ENCODE assay signal across 9 cellular contexts in genomic region chr17:1713160-1713877, GRCh38. TPM values are rescaled to one million over a fixed set of nuclear protein-coding genes. Genes with fewer than 3 reads are reported as not detected.
A peak's percentile ranks its signal among the peaks of the same experiment; 100 is the strongest.
DNase-seq lines count a peak whose midpoint lies in the region; ATAC-seq and TF ChIP-seq lines count a peak whose summit lies in the region.
"Had no signal": no experiment of that assay in that cellular context is flagged by ENCODE, and none has a peak within 500 bp of the region (broad histone marks: within the 10 kb centered on the region; RNA-seq: fewer than 3 reads in every experiment).

No MANE protein-coding gene starts in this region.

- no peak overlapping the region for H2AFZ ChIP-seq in neural progenitor cell (replicated peaks)

- no peak for ATAC-seq in central memory CD8-positive, alpha-beta T cell (replicated peaks; ENCODE audit: extremely low read depth, poor library complexity, severe bottlenecking)

- peaks cover 19% of the 10 kb centered on the region for H3K36me3 Mint-ChIP-seq in central memory CD8-positive, alpha-beta T cell (ENCODE audit: insufficient read depth)
- no peaks in the 10 kb centered on the region for H3K36me3 Mint-ChIP-seq in neural progenitor cell

- H3F3A ChIP-seq in neural progenitor cell (ENCODE audit: low read depth): peaks cover 52% of the 10 kb centered on the region

- no peaks in the 10 kb centered on the region for H3K79me2 ChIP-seq in neural progenitor cell (ENCODE audit: low read depth)

- no peaks in the 10 kb centered on the region for H3K36me3 ChIP-seq in neural progenitor cell

- H3K9me3 ChIP-seq in neural progenitor cell (ENCODE audit: low read depth): no peaks in the 10 kb centered on the region

- H3K27ac ChIP-seq in neural progenitor cell: no peak overlapping the region

- H3K4me2 ChIP-seq in neural progenitor cell: peak overlapping the region; percentile 91

- peaks cover 41% of the 10 kb centered on the region for H3K4me1 Mint-ChIP-seq in central memory CD8-positive, alpha-beta T cell
- peaks cover 34% of the 10 kb centered on the region for H3K4me1 Mint-ChIP-seq in neural progenitor cell

- H3K27me3 ChIP-seq in neural progenitor cell: peaks cover 33% of the 10 kb centered on the region

- no peak for TF ChIP-seq CTCF in neural progenitor cell (IDR thresholded peaks at IDR 0.05)

- peaks cover 36% of the 10 kb centered on the region for H3K4me1 ChIP-seq in neural progenitor cell

- H3K9me3 Mint-ChIP-seq in central memory CD8-positive, alpha-beta T cell: no peaks in the 10 kb centered on the region
- H3K9me3 Mint-ChIP-seq in neural progenitor cell: no peaks in the 10 kb centered on the region

- no peaks in the 10 kb centered on the region for H3K27me3 Mint-ChIP-seq in central memory CD8-positive, alpha-beta T cell
- peaks cover 5% of the 10 kb centered on the region for H3K27me3 Mint-ChIP-seq in neural progenitor cell (ENCODE audit: insufficient read depth, low read depth)

- H3K27ac Mint-ChIP-seq in central memory CD8-positive, alpha-beta T cell (ENCODE audit: low read depth): no peak overlapping the region
- H3K27ac Mint-ChIP-seq in neural progenitor cell: no peak overlapping the region

- H3K9ac ChIP-seq in neural progenitor cell: no peak overlapping the region

- H4K20me1 ChIP-seq in neural progenitor cell (ENCODE audit: low read depth): peaks cover 16% of the 10 kb centered on the region

- peak overlapping the region; percentile 94 for H3K4me3 Mint-ChIP-seq in central memory CD8-positive, alpha-beta T cell
- H3K4me3 Mint-ChIP-seq in neural progenitor cell: peak overlapping the region; percentile 84

- H3K4me3 ChIP-seq in neural progenitor cell: peak overlapping the region; percentile 78

- DNase-seq in EH (ENCODE audit: low read depth): peak; percentile 22
- DNase-seq in central memory CD8-positive, alpha-beta T cell (ENCODE audit: low spot score in 2 of 2): no peak
- DNase-seq in neural progenitor cell (ENCODE audit: low spot score): no peak
- DNase-seq in CD1c-positive myeloid dendritic cell (ENCODE audit: extremely low spot score): no peak
- DNase-seq in activated CD4-positive, CD25-positive, alpha-beta regulatory T cell treated with anti-CD3 and anti-CD28 coated beads, Interleukin-2, amount 50 U/mL, for 72 hours: no peak
- DNase-seq in stimulated activated CD4-positive, alpha-beta T cell treated with anti-CD3 and anti-CD28 coated beads, Interleukin-4, amount 100 ng/mL, for 24 hours: no peak
- DNase-seq: effector CD4-positive, alpha-beta T cell; NCI-H1048; stimulated activated CD4-positive, alpha-beta T cell treated with anti-CD3 and anti-CD28 coated beads, Interleukin-12 subunit alpha, Interleukin-12 subunit beta, amount 100 ng/mL, for 4 hours had no signal

RNA-seq across cellular contexts. Expression of gene TLCD2, which starts 3.1 kb away (rescaled TPM):
- total RNA-seq in neural progenitor cell (ENCODE audit: low replicate concordance): 0.15 and 0.28 TPM in 2 replicates

RNA-seq across cellular contexts. Expression of gene WDR81, which starts 11.2 kb away (rescaled TPM):
- 1.9 and 10.4 TPM in 2 replicates for total RNA-seq in neural progenitor cell (ENCODE audit: low replicate concordance)

RNA-seq across cellular contexts. Expression of gene PRPF8, which starts 28.7 kb away (rescaled TPM):
- total RNA-seq in neural progenitor cell (ENCODE audit: low replicate concordance): 119 and 173 TPM in 2 replicates

RNA-seq across cellular contexts. Expression of gene SERPINF2, which starts 29.4 kb away (rescaled TPM):
- total RNA-seq in neural progenitor cell (ENCODE audit: low replicate concordance): 0.59 TPM in 1 of 2 replicates, not detected in the other

RNA-seq across cellular contexts. Expression of gene SERPINF1, which starts 48.5 kb away (rescaled TPM):
- total RNA-seq in neural progenitor cell (ENCODE audit: low replicate concordance): 57.9 and 93.5 TPM in 2 replicates
